Comparison of ENCODE assay signal across 15 cellular contexts in the genomic region with DNA sequence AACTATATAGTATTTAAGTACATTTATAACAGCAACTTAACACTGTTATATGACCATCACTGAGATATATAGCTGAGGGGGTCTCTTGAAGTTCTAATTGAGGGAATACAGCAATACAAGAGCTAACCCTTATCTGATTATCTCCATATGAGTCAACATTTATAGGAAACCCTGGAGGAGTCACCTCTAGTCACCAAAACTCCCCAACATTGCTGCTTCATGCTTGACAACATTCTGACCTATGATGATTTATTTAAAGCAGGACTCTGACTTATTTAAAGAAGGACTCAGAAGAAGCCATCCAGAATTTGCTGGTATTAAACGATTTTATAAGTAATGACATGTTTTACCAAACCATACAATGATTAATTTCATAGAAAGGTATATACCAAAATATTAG.
DNase-seq lines count a peak whose midpoint lies in the region; FAIRE-seq and TF ChIP-seq lines count a peak whose summit lies in the region.
"Had no signal": no experiment of that assay in that cellular context is flagged by ENCODE, and none has a peak within 500 bp of the region (broad histone marks: within the 10 kb centered on the region; RNA-seq: fewer than 3 reads in every experiment).

No MANE protein-coding gene starts in this region.

- dilution Hi-C loops in endothelial cell of umbilical vein (cut with MboI; ENCODE audit: extremely low pct_ligation_motif_present, low sequenced_read_pairs): no loop called here

- H3K27ac ChIP-seq in endothelial cell of umbilical vein (ENCODE audit: insufficient read depth, low read depth, low read length) (no peak overlapping the region), adrenal gland (no peak overlapping the region)
- H3K27ac ChIP-seq: BLaER1, HL-60 had no signal

- H3K9me1 ChIP-seq in endothelial cell of umbilical vein (replicated peaks; ENCODE audit: control insufficient read depth, extremely low read depth, insufficient read depth, low read length): no peaks in the 10 kb centered on the region

- H3K9me3 ChIP-seq in endothelial cell of umbilical vein (replicated peaks; ENCODE audit: control insufficient read depth, insufficient read depth, low read length) (no peaks in the 10 kb centered on the region), adrenal gland (replicated peaks in 1 of 3) (no peaks in the 10 kb centered on the region)
- H3K9me3 ChIP-seq: Caco-2 had no signal

- DNase-seq in A172 (ENCODE audit: low spot score) (peak; percentile 8), ELR (ENCODE audit: low read depth) (peak; percentile 6), RKO (ENCODE audit: low spot score) (peak; percentile 24), endothelial cell of umbilical vein (ENCODE audit: low read depth, low spot score) (no peak), adrenal gland (no peak), AML-193 (lab: John Stamatoyannopoulos, UW) (no peak)
- DNase-seq in stimulated activated CD8-positive, alpha-beta memory T cell treated with anti-CD3 and anti-CD28 coated beads, Interleukin-4, amount 100 ng/mL, for 48 hours: no peak
- DNase-seq: Caco-2; CD8-positive, alpha-beta memory T cell; DND-41; GF-D8; HCEC 1CT had no signal

- intact Hi-C loops in endothelial cell of umbilical vein (cut with micrococcal nuclease): no loop called here
- intact Hi-C loops in adrenal gland (cut with DNase I): no loop called here

- H4K20me1 ChIP-seq in endothelial cell of umbilical vein (replicated peaks; ENCODE audit: control insufficient read depth, extremely low read depth, insufficient read depth, low read length): no peaks in the 10 kb centered on the region
- H4K20me1 ChIP-seq: BLaER1 had no signal

- no peaks in the 10 kb centered on the region for H3K79me2 ChIP-seq in endothelial cell of umbilical vein (ENCODE audit: control insufficient read depth, insufficient read depth, low read length)

- H3K4me3 ChIP-seq in endothelial cell of umbilical vein (replicated peaks in 1 of 3; ENCODE audit: insufficient read depth in 1 of 3, low read depth in 1 of 3, low read length in 3 of 3) (no peak overlapping the region), adrenal gland (no peak overlapping the region)
- H3K4me3 ChIP-seq: BLaER1 had no signal

- no peak for FAIRE-seq in endothelial cell of umbilical vein (lab: Jason Lieb, UNC)
- FAIRE-seq: GM19239 had no signal

- CTCF ChIA-PET in endothelial cell of umbilical vein (lab: Charles Lee): interaction anchor here (0.6 kb wide), 1 partner anchor 13 kb away, joined by 3 read pairs; no protein-coding TSS in a partner anchor

- POLR2A ChIA-PET in endothelial cell of umbilical vein (lab: Charles Lee): no interaction called here

- no peak overlapping the region for H3K9ac ChIP-seq in endothelial cell of umbilical vein (replicated peaks; ENCODE audit: extremely low read depth, insufficient read depth, low read length)
- H3K9ac ChIP-seq: BLaER1 had no signal

- no peaks in the 10 kb centered on the region for H3K4me1 ChIP-seq in endothelial cell of umbilical vein (ENCODE audit: control insufficient read depth, extremely low read depth, insufficient read depth, low read length)
- no peaks in the 10 kb centered on the region for H3K4me1 ChIP-seq in adrenal gland (replicated peaks in 1 of 2)
- H3K4me1 ChIP-seq: BLaER1, Caco-2 had no signal

- WGBS in adrenal gland, 4 donors: 59 to 89% (median 73%) methylated on average over 1 of the region's 1 CpG

- TF ChIP-seq POLR2A in endothelial cell of umbilical vein (IDR thresholded peaks at IDR 0.05; ENCODE audit: low read depth, low read length) (no peak), adrenal gland (IDR thresholded peaks at IDR 0.05) (no peak)

- H3K36me3 ChIP-seq in endothelial cell of umbilical vein (ENCODE audit: control insufficient read depth in 2 of 2, extremely low read depth in 1 of 2, insufficient read depth in 2 of 2, low read length in 2 of 2) (no peaks in the 10 kb centered on the region), adrenal gland (replicated peaks in 1 of 2) (no peaks in the 10 kb centered on the region)
- H3K36me3 ChIP-seq: BLaER1 had no signal

- no peak overlapping the region for H3K4me2 ChIP-seq in endothelial cell of umbilical vein (ENCODE audit: insufficient read depth, low read length)
- H3K4me2 ChIP-seq: BLaER1 had no signal

- H3K27me3 ChIP-seq in endothelial cell of umbilical vein (ENCODE audit: control insufficient read depth in 2 of 2, insufficient read depth in 2 of 2, low read length in 2 of 2) (no peaks in the 10 kb centered on the region), adrenal gland (no peaks in the 10 kb centered on the region)
- H3K27me3 ChIP-seq: BLaER1 had no signal

- H2AFZ ChIP-seq in endothelial cell of umbilical vein (ENCODE audit: low read depth, low read length): no peak overlapping the region

- TF ChIP-seq CTCF in endothelial cell of umbilical vein (IDR thresholded peaks at IDR 0.05; ENCODE audit: extremely low read depth in 1 of 2, insufficient read depth in 1 of 2, low read depth in 1 of 2, low read length in 2 of 2) (no peak), adrenal gland (IDR thresholded peaks at IDR 0.05) (no peak)

- BruUV-seq in endothelial cell of umbilical vein (replicated peaks; lab: Mats Ljungman, UMichigan): no TSS peak

TF ChIP-seq in endothelial cell of umbilical vein, 7 proteins besides CTCF, POLR2A, EP300 and RAD21:
- TF ChIP-seq EZH2 (IDR thresholded peaks at IDR 0.05; ENCODE audit: borderline replicate concordance, low read depth, low read length, severe bottlenecking) (no peak), JUN (IDR thresholded peaks at IDR 0.05; ENCODE audit: borderline replicate concordance, insufficient read depth, insufficient read length, low read depth) (no peak), MYC (IDR thresholded peaks at IDR 0.05; ENCODE audit: low read depth, low read length) (no peak), GATA2 (IDR thresholded peaks at IDR 0.05; ENCODE audit: insufficient read depth, insufficient read length, low read depth, low read length) (peak; percentile 40), POLR2AphosphoS5 (IDR thresholded peaks at IDR 0.05; ENCODE audit: insufficient read depth, low read depth, low read length) (no peak), FOS (IDR thresholded peaks at IDR 0.05; ENCODE audit: borderline replicate concordance, insufficient read depth, low read length) (no peak)
- TF ChIP-seq, protein P1, sequence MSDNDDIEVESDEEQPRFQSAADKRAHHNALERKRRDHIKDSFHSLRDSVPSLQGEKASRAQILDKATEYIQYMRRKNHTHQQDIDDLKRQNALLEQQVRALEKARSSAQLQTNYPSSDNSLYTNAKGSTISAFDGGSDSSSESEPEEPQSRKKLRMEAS (IDR thresholded peaks at IDR 0.05; ENCODE audit: insufficient read depth, insufficient read length): no peak

Comparison
In these comparisons a context has a peak if more than half of its experiments do, and no peak if none do; other contexts are left out.
1. DNase-seq: peak in A172 (single experiment), ELR (single experiment) and RKO (single experiment); none in endothelial cell of umbilical vein (single experiment), stimulated activated CD8-positive, alpha-beta memory T cell treated with anti-CD3 and anti-CD28 coated beads, Interleukin-4, amount 100 ng/mL, for 48 hours (single experiment), adrenal gland (0 of 7) and AML-193 (0 of 2).